Comparison of ENCODE assay signal across 8 cellular contexts in the genomic region with DNA sequence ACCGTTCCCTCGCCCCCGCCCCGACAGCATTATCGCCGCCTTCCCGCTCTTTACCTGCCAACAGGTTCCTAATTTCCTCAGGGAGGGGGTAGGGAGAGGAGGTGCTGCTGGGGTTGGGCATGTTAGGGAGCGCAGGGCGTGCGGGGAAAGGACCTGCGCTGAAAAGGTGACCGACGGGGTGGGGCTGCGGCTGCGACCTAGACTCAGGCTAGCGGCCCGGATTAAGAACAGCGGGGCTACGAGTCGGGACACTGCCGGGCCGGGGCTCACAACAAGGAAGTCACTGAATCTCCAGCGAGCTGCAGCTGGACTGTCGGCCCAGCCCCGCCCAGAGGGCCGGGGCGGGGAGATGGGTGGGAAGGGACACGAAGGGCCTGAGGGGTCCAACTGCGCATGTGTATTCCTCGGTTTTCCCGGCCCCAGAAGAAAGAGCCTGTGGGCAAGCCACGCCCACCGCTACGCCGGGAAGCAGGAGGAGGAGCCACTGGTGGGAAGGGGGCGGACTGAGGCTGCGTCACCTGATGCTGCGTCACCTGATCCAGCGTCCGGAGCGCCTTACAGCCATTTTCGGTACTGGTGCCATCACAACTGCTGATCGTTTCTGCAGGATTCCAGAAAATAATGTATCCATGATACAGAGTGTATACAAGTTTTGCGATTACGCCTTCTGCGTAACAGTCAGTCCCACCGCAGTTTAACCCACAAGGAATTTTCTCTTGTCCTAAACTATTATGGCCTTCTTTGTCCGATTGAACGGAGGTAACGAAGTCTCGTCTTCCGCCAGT. TPM values are rescaled to one million over a fixed set of nuclear protein-coding genes. Genes with fewer than 3 reads are reported as not detected.
DNase-seq lines count a peak whose midpoint lies in the region; ATAC-seq and TF ChIP-seq lines count a peak whose summit lies in the region.

A gene with protein sequence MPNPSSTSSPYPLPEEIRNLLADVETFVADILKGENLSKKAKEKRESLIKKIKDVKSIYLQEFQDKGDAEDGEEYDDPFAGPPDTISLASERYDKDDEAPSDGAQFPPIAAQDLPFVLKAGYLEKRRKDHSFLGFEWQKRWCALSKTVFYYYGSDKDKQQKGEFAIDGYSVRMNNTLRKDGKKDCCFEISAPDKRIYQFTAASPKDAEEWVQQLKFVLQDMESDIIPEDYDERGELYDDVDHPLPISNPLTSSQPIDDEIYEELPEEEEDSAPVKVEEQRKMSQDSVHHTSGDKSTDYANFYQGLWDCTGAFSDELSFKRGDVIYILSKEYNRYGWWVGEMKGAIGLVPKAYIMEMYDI (minus strand): TSS at position 282 of the 785 bp plus-strand sequence. CDS start 161 bp downstream, at position 121.

- H3K9me3 Mint-ChIP-seq in activated CD8-positive, alpha-beta T cell treated with anti-CD3 and anti-CD28 coated beads for 36 hours: peaks cover 3% of the 10 kb centered on the region

- H3K27ac ChIP-seq in BLaER1 (no peak within 1 kb of the TSS), duodenal mucosa (ENCODE audit: low read depth, low read length) (peak within 1 kb of the TSS; percentile 94), right lobe of liver (peak within 1 kb of the TSS; percentile 83 to 91 (median 86))

- TF ChIP-seq POLR2A in right lobe of liver (IDR thresholded peaks at IDR 0.05): peak; percentile 98

- peaks cover 15% of the 10 kb centered on the region for H3K4me1 Mint-ChIP-seq in activated CD8-positive, alpha-beta T cell treated with anti-CD3 and anti-CD28 coated beads for 36 hours (ENCODE audit: low read depth)

- H3K9ac ChIP-seq in BLaER1 (no peak within 1 kb of the TSS), duodenal mucosa (ENCODE audit: low read depth in 1 of 2, low read length in 2 of 2) (peak within 1 kb of the TSS; percentile 90 to 96)

- H3K27ac Mint-ChIP-seq in activated CD8-positive, alpha-beta T cell treated with anti-CD3 and anti-CD28 coated beads for 36 hours: peak within 1 kb of the TSS; percentile 83

- WGBS in right lobe of liver (ENCODE audit: insufficient coverage, low coverage, low lambda C conversion rate, missing lambda C conversion rate): 0% methylated on average over 29 of the region's 52 CpGs

- H3K4me2 ChIP-seq in BLaER1: peak within 1 kb of the TSS; percentile 57

- H3K9me3 ChIP-seq in BLaER1 (peaks cover 32% of the 10 kb centered on the region), duodenal mucosa (ENCODE audit: control insufficient read depth in 1 of 2, low read length in 2 of 2) (no peaks in the 10 kb centered on the region), right lobe of liver (no peaks in the 10 kb centered on the region)

- peak within 1 kb of the TSS; percentile 86 for H3K4me3 Mint-ChIP-seq in activated CD8-positive, alpha-beta T cell treated with anti-CD3 and anti-CD28 coated beads for 36 hours

- peaks cover 17% of the 10 kb centered on the region for H3K4me1 ChIP-seq in BLaER1
- H3K4me1 ChIP-seq in duodenal mucosa (ENCODE audit: control insufficient read depth in 1 of 2, insufficient read depth in 2 of 2, low read length in 2 of 2): peaks cover 0 to 13% of the 10 kb centered on the region in 2 donors
- peaks cover 0 to 6% (median 2%) of the 10 kb centered on the region in 4 donors for H3K4me1 ChIP-seq in right lobe of liver

- H3K27me3 ChIP-seq in BLaER1: peaks cover 10% of the 10 kb centered on the region; the same call in 1 of the 2 replicates
- no peaks in the 10 kb centered on the region for H3K27me3 ChIP-seq in duodenal mucosa (ENCODE audit: control insufficient read depth in 1 of 2, insufficient read depth in 2 of 2, low read length in 2 of 2)
- peaks cover 0 to 6% of the 10 kb centered on the region in 2 donors for H3K27me3 ChIP-seq in right lobe of liver

- peaks cover 4% of the 10 kb centered on the region for H3K36me3 Mint-ChIP-seq in activated CD8-positive, alpha-beta T cell treated with anti-CD3 and anti-CD28 coated beads for 36 hours (ENCODE audit: low read depth)

- H3K4me3 ChIP-seq in BLaER1 (peak within 1 kb of the TSS; percentile 33; the same call in 1 of the 2 replicates), duodenal mucosa (ENCODE audit: low read depth in 1 of 2, low read length in 2 of 2) (peak within 1 kb of the TSS; percentile 94 to 95), right lobe of liver (peak within 1 kb of the TSS; percentile 52 to 71 (median 68))

- POLR2A ChIA-PET in activated CD8-positive, alpha-beta T cell treated with anti-CD3 and anti-CD28 coated beads for 36 hours (lab: Charles Lee): no interaction called here

- TF ChIP-seq CTCF in activated CD8-positive, alpha-beta T cell treated with anti-CD3 and anti-CD28 coated beads for 36 hours (IDR thresholded peaks at IDR 0.05): no peak
- no peak for TF ChIP-seq CTCF in right lobe of liver (IDR thresholded peaks at IDR 0.05)

- H3K36me3 ChIP-seq in BLaER1 (no peaks in the 10 kb centered on the region), duodenal mucosa (ENCODE audit: control insufficient read depth in 1 of 2, insufficient read depth in 2 of 2, low read length in 2 of 2) (no peaks in the 10 kb centered on the region), right lobe of liver (no peaks in the 10 kb centered on the region)

- CTCF ChIA-PET in activated CD8-positive, alpha-beta T cell treated with anti-CD3 and anti-CD28 coated beads for 36 hours (lab: Charles Lee): no interaction called here

- H3K27me3 Mint-ChIP-seq in activated CD8-positive, alpha-beta T cell treated with anti-CD3 and anti-CD28 coated beads for 36 hours: peaks cover 38% of the 10 kb centered on the region

- peak; percentile 78 for DNase-seq in GM19240 (ENCODE audit: insufficient read length, low spot score)
- peak; percentile 98 for DNase-seq in NCI-H774 (lab: John Stamatoyannopoulos, UW)
- peak; percentile 92 for DNase-seq in activated CD8-positive, alpha-beta T cell treated with anti-CD3 and anti-CD28 coated beads for 36 hours
- DNase-seq in right lobe of liver: peak; percentile 99 to 100 (median 99)
- peak; percentile 77 to 79 for DNase-seq in stimulated activated CD4-positive, alpha-beta T cell treated with anti-CD3 and anti-CD28 coated beads, Interleukin-4, amount 100 ng/mL, for 4 hours

- ATAC-seq in HG03460 (IDR thresholded peaks at IDR 0.05; ENCODE audit: unreplicated experiment): peak; percentile 92
- ATAC-seq in activated CD8-positive, alpha-beta T cell treated with anti-CD3 and anti-CD28 coated beads for 36 hours: peak; percentile 94
- ATAC-seq in right lobe of liver: peak; percentile 97 to 99 (median 98)

- intact Hi-C loops in activated CD8-positive, alpha-beta T cell treated with anti-CD3 and anti-CD28 coated beads for 36 hours (cut with micrococcal nuclease): no loop called here
- intact Hi-C loops in right lobe of liver (cut with DNase I): no loop called here

- H4K20me1 ChIP-seq in BLaER1: no peaks in the 10 kb centered on the region

RNA-seq across cellular contexts. Expression of the gene that starts here (rescaled TPM):
- total RNA-seq in activated CD8-positive, alpha-beta T cell treated with anti-CD3 and anti-CD28 coated beads for 36 hours: 1 to 10 TPM; 7.0 to 8.1 TPM
- total RNA-seq in right lobe of liver: 10 to 100 TPM in 2 of 6 experiments, 1 to 10 TPM in 4; 4.7 to 19.6 (median 9.0) TPM

Comparison
In these comparisons a context has a peak if more than half of its experiments do, and no peak if none do; other contexts are left out.
1. H3K4me3 ChIP-seq: peak in every context shown above with its lines; median percentile 94 in duodenal mucosa; 68 in right lobe of liver; 33 in BLaER1.